In the genomic region with DNA sequence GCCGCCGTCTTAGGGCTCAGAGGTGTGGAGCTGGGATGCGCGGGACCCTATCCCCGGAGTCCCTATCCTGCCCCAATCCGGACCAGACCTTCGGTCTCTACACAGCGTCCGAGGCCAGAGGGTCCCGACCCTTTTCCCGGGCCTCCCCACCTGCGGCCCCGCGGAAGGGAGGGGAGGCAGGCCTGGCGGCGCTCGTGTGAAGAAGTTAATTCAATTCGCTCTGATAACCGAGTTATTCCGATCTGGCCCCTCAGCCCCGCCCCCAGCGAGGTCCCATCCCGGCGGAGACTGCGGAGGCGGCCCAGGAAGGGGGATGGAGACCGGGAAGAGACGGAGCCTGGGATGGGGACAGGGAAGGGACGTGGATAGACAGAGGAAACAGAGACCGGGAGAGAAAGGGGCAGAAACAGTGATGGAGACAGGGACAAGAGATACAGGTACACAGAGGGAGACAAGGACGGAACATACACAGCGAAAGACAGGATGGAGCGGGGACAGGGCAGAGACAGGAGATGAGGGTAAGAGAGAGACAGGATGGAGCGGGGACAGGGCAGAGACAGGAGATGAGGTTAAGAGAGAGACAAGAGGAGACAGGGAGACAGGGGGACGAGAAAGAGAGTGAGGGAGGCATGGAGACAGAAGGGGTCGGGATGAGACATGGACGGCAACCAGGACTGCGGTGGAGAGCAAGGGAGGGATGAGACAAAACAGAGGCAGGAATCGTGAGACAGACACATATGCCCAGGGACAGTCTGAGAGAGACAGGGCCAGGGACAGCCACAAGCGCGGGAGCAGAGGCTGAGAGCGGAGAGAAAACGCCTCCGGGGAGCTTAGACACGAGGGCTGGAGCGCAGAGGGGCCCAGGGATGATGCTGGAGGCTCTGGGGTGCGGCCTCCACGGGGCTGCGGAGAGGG, we compare ENCODE assay signal across 1 cellular context.
TF ChIP-seq lines count a peak whose summit lies in the region.

No MANE protein-coding gene starts in this region.

TF ChIP-seq in K562, 482 proteins besides CTCF, POLR2A, EP300 and RAD21:
- TF ChIP-seq MCM7 (IDR thresholded peaks at IDR 0.05): 0 out of 4 replicates have a peak, but pooled peaks of 1 of the 2 experiments have one; percentile 71
- no peak for TF ChIP-seq C11orf30 (IDR thresholded peaks at IDR 0.05; ENCODE audit: low read depth)
- TF ChIP-seq GABPB2 (CRISPR knock-in tag; conservative IDR thresholded peaks at IDR 0.05): no peak
- TF ChIP-seq ZNF518B (CRISPR knock-in tag; IDR thresholded peaks at IDR 0.05): no peak
- TF ChIP-seq KHSRP (IDR thresholded peaks at IDR 0.05): no peak
- no peak for TF ChIP-seq ZNF184 (CRISPR knock-in tag; IDR thresholded peaks at IDR 0.05)
- no peak for TF ChIP-seq ZNF197 (CRISPR knock-in tag; IDR thresholded peaks at IDR 0.05; ENCODE audit: low read depth)
- peak; percentile 85 for TF ChIP-seq MCM3 (IDR thresholded peaks at IDR 0.05)
